In genomic region chr5:54309751-54310432, GRCh38 we compare ENCODE assay signal across 8 cellular contexts. TPM values are rescaled to one million over a fixed set of nuclear protein-coding genes. Genes with fewer than 3 reads are reported as not detected.
A peak's percentile ranks its signal among the peaks of the same experiment; 100 is the strongest.
DNase-seq lines count a peak whose midpoint lies in the region; ATAC-seq, FAIRE-seq and TF ChIP-seq lines count a peak whose summit lies in the region.

No MANE protein-coding gene starts in this region.

- peak overlapping the region; percentile 67 for H3K27ac ChIP-seq in caudate nucleus (ENCODE audit: low read depth, low read length)
- peak overlapping the region; percentile 81 for H3K27ac ChIP-seq in keratinocyte (ENCODE audit: control insufficient read depth, insufficient read depth, low read length)

- H3K27me3 ChIP-seq in keratinocyte (ENCODE audit: control insufficient read depth, extremely low read depth, insufficient read depth, low read length), result no peaks in the 10 kb centered on the region

- peak overlapping the region; percentile 86 to 98 (median 94) for H3K4me3 ChIP-seq in keratinocyte (ENCODE audit: control insufficient read depth in 2 of 3, extremely low read depth in 1 of 3, insufficient read depth in 2 of 3, low read depth in 1 of 3, low read length in 3 of 3)

- H3K4me1 Mint-ChIP-seq in Calu3 (ENCODE audit: low read depth, unreplicated experiment), result peaks cover 13% of the 10 kb centered on the region

- peaks cover 29% of the 10 kb centered on the region for H3K79me2 ChIP-seq in keratinocyte (ENCODE audit: control insufficient read depth, insufficient read depth, low read length)

- H3K36me3 ChIP-seq in keratinocyte (ENCODE audit: control insufficient read depth in 2 of 2, extremely low read depth in 1 of 2, insufficient read depth in 2 of 2, low read length in 2 of 2), result no peaks in the 10 kb centered on the region

- no peaks in the 10 kb centered on the region for H3K27me3 Mint-ChIP-seq in Calu3 (ENCODE audit: unreplicated experiment)

- peak overlapping the region; percentile 91 for H3K9ac ChIP-seq in keratinocyte (ENCODE audit: control insufficient read depth, extremely low read depth, insufficient read depth, low read length)

- no peaks in the 10 kb centered on the region for H3K9me3 Mint-ChIP-seq in Calu3 (ENCODE audit: low read depth, unreplicated experiment)

- FAIRE-seq in keratinocyte (lab: Jason Lieb, UNC), result no peak

- CTCF ChIA-PET in Calu3 (lab: Charles Lee), result interaction anchor here (0.5 to 1.2 kb wide), 6 partner anchors 13 to 1877 kb away, joined by 3 to 4 read pairs (median 3); no protein-coding TSS in a partner anchor

- TF ChIP-seq CTCF in Calu3 (IDR thresholded peaks at IDR 0.05; ENCODE audit: unreplicated experiment) (no peak), GM20000 (IDR thresholded peaks at IDR 0.05; ENCODE audit: extremely low read depth, missing control alignments) (no peak), keratinocyte (optimal IDR thresholded peaks at IDR 0.05 in 1 of 3, IDR thresholded peaks at IDR 0.05 in 1 of 3, conservative IDR thresholded peaks at IDR 0.05 in 1 of 3; ENCODE audit: extremely low read depth in 1 of 3, insufficient read depth in 2 of 3, low read length in 3 of 3) (no peak)

- peaks cover 30% of the 10 kb centered on the region for H3K36me3 Mint-ChIP-seq in Calu3 (ENCODE audit: insufficient read depth, unreplicated experiment)

- H3K9me3 ChIP-seq in keratinocyte (ENCODE audit: control insufficient read depth, low read depth, low read length), result no peaks in the 10 kb centered on the region

- H3K4me1 ChIP-seq in keratinocyte (ENCODE audit: control insufficient read depth, extremely low read depth, insufficient read depth, low read length), result peaks cover 12% of the 10 kb centered on the region

- ATAC-seq in HG03521 (IDR thresholded peaks at IDR 0.05; ENCODE audit: unreplicated experiment), result peak; percentile 14

- peak overlapping the region; percentile 97 for H3K27ac Mint-ChIP-seq in Calu3 (ENCODE audit: unreplicated experiment)

- peak overlapping the region; percentile 68 for H3K4me2 ChIP-seq in keratinocyte (ENCODE audit: control insufficient read depth, extremely low read depth, insufficient read depth, low read depth, low read length)

- H3K9me1 ChIP-seq in keratinocyte (ENCODE audit: control insufficient read depth, extremely low read depth, insufficient read depth, low read length), result no peaks in the 10 kb centered on the region

- peak overlapping the region; percentile 96 for H2AFZ ChIP-seq in keratinocyte (ENCODE audit: control insufficient read depth, low read length)

- DNase-seq in Calu3 (peak; percentile 39), GM20000 (ENCODE audit: low spot score) (peak; percentile 19), T-helper 22 cell (ENCODE audit: low read depth) (peak; percentile 17), caudate nucleus (lab: John Stamatoyannopoulos, UW) (peak in 29 of 61 donors; percentile 5 to 78 (median 41)), keratinocyte (ENCODE audit: low read depth, low spot score) (no peak), smooth muscle cell of the brain vasculature (ENCODE audit: low read depth, low spot score) (peak; percentile 17), DMS153 treated with DMSO at 0.1 percent for 48 hours (lab: John Stamatoyannopoulos, UW; ENCODE audit: unreplicated experiment) (no peak)

- H3K4me3 Mint-ChIP-seq in Calu3 (ENCODE audit: low read depth, unreplicated experiment), result peak overlapping the region; percentile 77

- no TSS peak for BruUV-seq in Calu3 (replicated peaks; lab: Mats Ljungman, UMichigan)

- intact Hi-C loops in Calu3 (cut with micrococcal nuclease; ENCODE audit: unreplicated experiment), result loop anchor here (5.0 kb wide), 2 partner anchors 53 to 107 kb away; no protein-coding TSS in a partner anchor

- no peaks in the 10 kb centered on the region for H4K20me1 ChIP-seq in keratinocyte (ENCODE audit: control insufficient read depth, extremely low read depth, insufficient read depth, low read length)

- dilution Hi-C loops in keratinocyte (cut with MboI; ENCODE audit: extremely low pct_ligation_motif_present, low sequenced_read_pairs), result no loop called here

RNA-seq across cellular contexts. Expression of gene ARL15, which starts 0.5 kb away (rescaled TPM):
- 11.8 and 15.1 TPM in 2 replicates for total RNA-seq in Calu3 (2022)
- polyA plus RNA-seq in keratinocyte, result 17.1 to 24.7 TPM (median 19.7 TPM) in 3 replicates
- 1.9 TPM for polyA plus RNA-seq in keratinocyte (2011; ENCODE audit: low read depth)
- polyA plus RNA-seq in keratinocyte (2011; cell fraction: cytosol; rRNA removed), result 13.7 and 17.9 TPM in 2 replicates
- polyA plus RNA-seq in keratinocyte (2011; cell fraction: nucleus; rRNA removed), result 12.2 and 15.1 TPM in 2 replicates
- 8.2 and 16.0 TPM in 2 replicates for polyA plus RNA-seq in keratinocyte (2012; ENCODE audit: low replicate concordance)
- polyA minus RNA-seq in keratinocyte, result 20.1 to 59.1 TPM (median 50.1 TPM) in 3 replicates
- polyA minus RNA-seq in keratinocyte (2011; cell fraction: cytosol; rRNA and poly(A)+ RNA removed), result 10.7 TPM
- polyA minus RNA-seq in keratinocyte (2011; cell fraction: nucleus; rRNA and poly(A)+ RNA removed), result 43.6 and 84.3 TPM in 2 replicates

Comparison
In these comparisons a context has a peak if more than half of its experiments do, and no peak if none do; other contexts are left out.
1. DNase-seq: peak in Calu3 (single experiment), GM20000 (single experiment), T-helper 22 cell (single experiment) and smooth muscle cell of the brain vasculature (single experiment); none in keratinocyte (single experiment) and DMS153 treated with DMSO at 0.1 percent for 48 hours (single experiment).